8 cellular contexts compared by ENCODE assay signal in the genomic region with DNA sequence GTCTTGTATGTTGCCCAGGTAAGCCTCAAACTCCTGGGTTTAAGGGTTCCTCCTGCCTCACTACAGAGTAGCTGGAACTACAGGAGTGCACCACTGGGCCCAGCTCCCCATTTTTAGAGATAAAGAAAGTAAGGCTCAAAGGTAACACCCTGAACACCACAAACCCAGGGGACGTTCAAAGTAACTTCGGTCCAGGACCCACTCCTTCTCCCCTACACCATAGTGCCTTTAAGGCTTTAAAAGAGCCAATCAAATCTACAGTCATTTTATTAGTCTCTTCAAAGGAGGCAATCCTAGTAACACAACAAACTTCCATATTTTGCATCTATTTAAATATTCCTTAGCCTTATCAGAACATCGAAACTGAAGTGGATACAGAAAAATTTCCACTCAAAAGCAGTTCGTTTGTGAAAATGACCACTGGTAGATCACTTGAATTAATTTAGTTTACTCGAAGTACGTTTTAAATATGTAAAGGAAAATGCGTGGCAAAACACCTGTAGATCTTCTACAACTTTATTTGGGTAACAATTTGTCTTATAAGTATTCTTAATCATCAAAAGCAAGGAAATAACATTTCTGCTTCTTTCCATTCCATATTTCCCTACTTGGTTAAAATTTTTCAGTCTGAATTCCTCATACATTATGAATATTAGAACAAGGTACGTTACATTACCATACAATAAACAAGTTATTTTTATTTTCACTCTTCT. TPM values are rescaled to one million over a fixed set of nuclear protein-coding genes. Genes with fewer than 3 reads are reported as not detected.
DNase-seq lines count a peak whose midpoint lies in the region; ATAC-seq, FAIRE-seq and TF ChIP-seq lines count a peak whose summit lies in the region.

No MANE protein-coding gene starts in this region.

- intact Hi-C loops in Right ventricle myocardium inferior (cut with DNase I) (loop anchor here (5.0 kb wide), 1 partner anchor 498 kb away; a partner anchor contains a TSS), gastrocnemius medialis (cut with DNase I; ENCODE audit: low total_unique reads) (loop anchor here (5.0 kb wide), 1 partner anchor 203 kb away; no protein-coding TSS in a partner anchor)

- ATAC-seq in Right ventricle myocardium inferior (no peak), foreskin keratinocyte (no peak), gastrocnemius medialis (no peak), HG03520 (IDR thresholded peaks at IDR 0.05; ENCODE audit: unreplicated experiment) (no peak), GM19035 (IDR thresholded peaks at IDR 0.05; ENCODE audit: unreplicated experiment) (no peak)

- no peak for DNase-seq in right atrium auricular region (ENCODE audit: low spot score)
- no peak for DNase-seq in Right ventricle myocardium inferior (ENCODE audit: missing footprints)
- DNase-seq in WERI-Rb-1 = no peak
- DNase-seq in foreskin keratinocyte = peak in 1 of 2 donors; percentile 24
- DNase-seq in gastrocnemius medialis = no peak
- no peak for DNase-seq in urothelium cell line (ENCODE audit: low spot score)

- no peak for TF ChIP-seq CTCF in right atrium auricular region (IDR thresholded peaks at IDR 0.05)
- no peak for TF ChIP-seq CTCF in WERI-Rb-1 (IDR thresholded peaks at IDR 0.05; ENCODE audit: low read depth, low read length)
- no peak for TF ChIP-seq CTCF in foreskin keratinocyte (conservative IDR thresholded peaks at IDR 0.05)
- no peak for TF ChIP-seq CTCF in gastrocnemius medialis (IDR thresholded peaks at IDR 0.05 in 4 of 5, conservative IDR thresholded peaks at IDR 0.05 in 1 of 5)

- H3K4me1 ChIP-seq in right atrium auricular region (peaks cover 0 to 41% of the 10 kb centered on the region in 2 donors), foreskin keratinocyte (peaks cover 12% of the 10 kb centered on the region), gastrocnemius medialis (peaks cover 39 to 43% of the 10 kb centered on the region in 2 donors)

- H3K27ac ChIP-seq in right atrium auricular region (peak overlapping the region; percentile 97 to 98), WERI-Rb-1 (peak overlapping the region; percentile 98), foreskin keratinocyte (peak overlapping the region; percentile 90), gastrocnemius medialis (peak overlapping the region; percentile 84 to 98 (median 92))

- peak overlapping the region; percentile 75 to 80 for H3K4me3 ChIP-seq in right atrium auricular region
- peak overlapping the region; percentile 84 for H3K4me3 ChIP-seq in WERI-Rb-1 (ENCODE audit: low read depth, low read length)
- peak overlapping the region; percentile 71 to 89 (median 85) for H3K4me3 ChIP-seq in gastrocnemius medialis

- H3K9me3 ChIP-seq in right atrium auricular region (no peaks in the 10 kb centered on the region), WERI-Rb-1 (ENCODE audit: severe bottlenecking) (no peaks in the 10 kb centered on the region), gastrocnemius medialis (no peaks in the 10 kb centered on the region)

- H3K27me3 ChIP-seq in right atrium auricular region = no peaks in the 10 kb centered on the region
- H3K27me3 ChIP-seq in WERI-Rb-1 (ENCODE audit: insufficient read depth, low read depth, severe bottlenecking) = no peaks in the 10 kb centered on the region
- H3K27me3 ChIP-seq in foreskin keratinocyte = no peaks in the 10 kb centered on the region
- no peaks in the 10 kb centered on the region for H3K27me3 ChIP-seq in gastrocnemius medialis

- H3K36me3 ChIP-seq in right atrium auricular region (no peaks in the 10 kb centered on the region), WERI-Rb-1 (no peaks in the 10 kb centered on the region), gastrocnemius medialis (no peaks in the 10 kb centered on the region)

- in situ Hi-C loops in gastrocnemius medialis (cut with MboI; ENCODE audit: low sequenced_read_pairs in 4 of 4) = loop anchor here in 3 of 4 donors (5.0 to 10.0 kb wide), 5 partner anchors 114 to 676 kb away; a partner anchor contains a TSS

- FAIRE-seq in urothelium cell line (lab: Jason Lieb, UNC) = no peak

- TF ChIP-seq POLR2A in gastrocnemius medialis (IDR thresholded peaks at IDR 0.05) = no peak

RNA-seq across cellular contexts. Expression of a gene that starts 1.8 kb away (rescaled TPM):
- total RNA-seq in right atrium auricular region (10 to 100 TPM; 16.5 to 24.8 TPM), Right ventricle myocardium inferior (23.6 TPM), foreskin keratinocyte (18.9 and 19.7 TPM in 2 replicates), gastrocnemius medialis (10 to 100 TPM; 22.2 to 26.2 (median 23.7) TPM)
- 4.0 and 4.9 TPM in 2 replicates for polyA plus RNA-seq in foreskin keratinocyte
